ENCODE assay signal across 1 cellular context in genomic region chrX:55008571-55009358, GRCh38.
TF ChIP-seq lines count a peak whose summit lies in the region.

No MANE protein-coding gene starts in this region.

TF ChIP-seq in HCT116, 20 proteins besides CTCF, POLR2A, EP300 and RAD21 (continued from another document):
- TF ChIP-seq REST (IDR thresholded peaks at IDR 0.05; ENCODE audit: low read depth) (no peak), POLR2AphosphoS5 (IDR thresholded peaks at IDR 0.05; ENCODE audit: low read depth, low read length) (peak; percentile 22; the same call in 1 of the 2 replicates)
